Comparison of ENCODE assay signal across 9 cellular contexts in the genomic region with DNA sequence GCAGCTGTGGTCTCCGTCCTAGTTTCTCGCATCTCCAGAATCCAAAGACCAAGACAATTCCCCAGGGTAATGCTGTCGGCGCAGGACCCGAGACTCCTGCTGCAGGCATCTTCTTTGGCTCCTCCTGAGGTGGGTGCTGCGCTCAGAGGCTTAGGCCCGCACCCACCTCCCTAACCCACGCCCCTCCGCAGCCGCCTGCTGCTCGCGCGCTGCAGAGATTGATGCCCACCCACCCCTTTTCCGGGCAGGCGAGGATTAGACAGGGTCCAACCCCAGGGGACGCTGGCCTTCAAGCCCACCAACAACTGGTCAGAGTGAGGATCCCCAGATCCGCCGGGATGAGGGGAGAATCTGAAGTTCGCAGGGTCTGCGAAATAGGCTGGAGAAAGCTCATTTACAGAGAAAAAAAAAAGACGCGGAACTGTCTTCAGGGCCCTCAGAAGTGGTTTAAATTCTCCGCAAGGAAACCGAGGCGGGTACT. TPM values are rescaled to one million over a fixed set of nuclear protein-coding genes. Genes with fewer than 3 reads are reported as not detected.
A peak's percentile ranks its signal among the peaks of the same experiment; 100 is the strongest.
DNase-seq lines count a peak whose midpoint lies in the region; ATAC-seq and TF ChIP-seq lines count a peak whose summit lies in the region.
"Had no signal": no experiment of that assay in that cellular context is flagged by ENCODE, and none has a peak within 500 bp of the region (broad histone marks: within the 10 kb centered on the region; RNA-seq: fewer than 3 reads in every experiment).

No MANE protein-coding gene starts in this region.

- peaks cover 51% of the 10 kb centered on the region for H3K4me1 Mint-ChIP-seq in CD8-positive, alpha-beta T cell (ENCODE audit: low read depth)
- peaks cover 43% of the 10 kb centered on the region for H3K4me1 Mint-ChIP-seq in activated CD8-positive, alpha-beta T cell treated with anti-CD3 and anti-CD28 coated beads for 36 hours (ENCODE audit: low read depth)
- no peaks in the 10 kb centered on the region for H3K4me1 Mint-ChIP-seq in glutamatergic neuron (ENCODE audit: low read depth, unreplicated experiment)

- no peak overlapping the region for H3K27ac Mint-ChIP-seq in CD8-positive, alpha-beta T cell
- H3K27ac Mint-ChIP-seq in activated CD8-positive, alpha-beta T cell treated with anti-CD3 and anti-CD28 coated beads for 36 hours, result peak overlapping the region; percentile 74
- H3K27ac Mint-ChIP-seq in glutamatergic neuron (ENCODE audit: unreplicated experiment), result no peak overlapping the region

- no peaks in the 10 kb centered on the region for H3K36me3 ChIP-seq in CD8-positive, alpha-beta T cell (ENCODE audit: insufficient read depth, low read length)
- no peaks in the 10 kb centered on the region for H3K36me3 ChIP-seq in prostate gland

- H3K4me1 ChIP-seq in CD8-positive, alpha-beta T cell (ENCODE audit: insufficient read depth, low read length), result peaks cover 28% of the 10 kb centered on the region
- no peaks in the 10 kb centered on the region for H3K4me1 ChIP-seq in prostate gland (replicated peaks)

- TF ChIP-seq CTCF in CD8-positive, alpha-beta T cell (IDR thresholded peaks at IDR 0.05), result no peak
- no peak for TF ChIP-seq CTCF in activated CD8-positive, alpha-beta T cell treated with anti-CD3 and anti-CD28 coated beads for 36 hours (IDR thresholded peaks at IDR 0.05)
- TF ChIP-seq CTCF in glutamatergic neuron (IDR thresholded peaks at IDR 0.05; ENCODE audit: partially characterized antibody, unreplicated experiment), result no peak
- no peak for TF ChIP-seq CTCF in prostate gland (IDR thresholded peaks at IDR 0.05)

- POLR2A ChIA-PET in CD8-positive, alpha-beta T cell (lab: Charles Lee), result no interaction called here
- POLR2A ChIA-PET in activated CD8-positive, alpha-beta T cell treated with anti-CD3 and anti-CD28 coated beads for 36 hours (lab: Charles Lee), result interaction anchor here (1.4 kb wide), 1 partner anchor 28 kb away, joined by 6 read pairs; a partner anchor contains a TSS

- DNase-seq in CD8-positive, alpha-beta T cell, result no peak
- no peak for DNase-seq in activated CD8-positive, alpha-beta T cell treated with anti-CD3 and anti-CD28 coated beads for 36 hours
- DNase-seq in glutamatergic neuron (no peak), prostate gland (ENCODE audit: low spot score) (no peak), nucleus accumbens (lab: John Stamatoyannopoulos, UW) (no peak), medulla oblongata (ENCODE audit: extremely low spot score) (no peak)
- DNase-seq: NCI-H2227 treated with DMSO at 0.1 percent for 48 hours had no signal

- H3K9me3 Mint-ChIP-seq in CD8-positive, alpha-beta T cell, result peaks cover 5% of the 10 kb centered on the region
- peaks cover 7% of the 10 kb centered on the region for H3K9me3 Mint-ChIP-seq in activated CD8-positive, alpha-beta T cell treated with anti-CD3 and anti-CD28 coated beads for 36 hours
- H3K9me3 Mint-ChIP-seq in glutamatergic neuron (ENCODE audit: unreplicated experiment), result peaks cover 2% of the 10 kb centered on the region

- WGBS in prostate gland, result 31% methylated on average over 25 of the region's 25 CpGs

- H3K27me3 Mint-ChIP-seq in CD8-positive, alpha-beta T cell (ENCODE audit: low read depth), result no peaks in the 10 kb centered on the region
- H3K27me3 Mint-ChIP-seq in activated CD8-positive, alpha-beta T cell treated with anti-CD3 and anti-CD28 coated beads for 36 hours, result peaks cover 2% of the 10 kb centered on the region
- peaks cover 24% of the 10 kb centered on the region for H3K27me3 Mint-ChIP-seq in glutamatergic neuron (ENCODE audit: unreplicated experiment)

- H3K27me3 ChIP-seq in CD8-positive, alpha-beta T cell (ENCODE audit: insufficient read depth, low read length), result no peaks in the 10 kb centered on the region
- no peaks in the 10 kb centered on the region for H3K27me3 ChIP-seq in prostate gland (replicated peaks; ENCODE audit: insufficient read depth)

- TF ChIP-seq POLR2A in prostate gland (IDR thresholded peaks at IDR 0.05), result no peak

- H3K36me3 Mint-ChIP-seq in CD8-positive, alpha-beta T cell, result peaks cover 3% of the 10 kb centered on the region
- H3K36me3 Mint-ChIP-seq in activated CD8-positive, alpha-beta T cell treated with anti-CD3 and anti-CD28 coated beads for 36 hours (ENCODE audit: low read depth), result peaks cover 9% of the 10 kb centered on the region
- peaks cover 9% of the 10 kb centered on the region for H3K36me3 Mint-ChIP-seq in glutamatergic neuron (ENCODE audit: unreplicated experiment)

- no peak overlapping the region for H3K27ac ChIP-seq in CD8-positive, alpha-beta T cell (ENCODE audit: low read depth, low read length)
- H3K27ac ChIP-seq in prostate gland, result peak overlapping the region in 1 of 2 donors; percentile 30

- peak overlapping the region; percentile 51 for H3K4me3 ChIP-seq in CD8-positive, alpha-beta T cell (ENCODE audit: low read depth, low read length)
- H3K4me3 ChIP-seq in prostate gland, result peak overlapping the region; percentile 22 to 25

- intact Hi-C loops in CD8-positive, alpha-beta T cell (cut with DNase I, micrococcal nuclease), result loop anchor here in 1 of 2 experiments (2.0 kb wide), 1 partner anchor 31 kb away; no protein-coding TSS in a partner anchor
- intact Hi-C loops in activated CD8-positive, alpha-beta T cell treated with anti-CD3 and anti-CD28 coated beads for 36 hours (cut with micrococcal nuclease), result loop anchor here (10.0 kb wide), 1 partner anchor 189 kb away; a partner anchor contains a TSS
- intact Hi-C loops in prostate gland (cut with DNase I), result no loop called here

- no peaks in the 10 kb centered on the region for H3K9me3 ChIP-seq in CD8-positive, alpha-beta T cell (ENCODE audit: low read length)
- no peaks in the 10 kb centered on the region for H3K9me3 ChIP-seq in prostate gland

- no peak for ATAC-seq in CD8-positive, alpha-beta T cell
- no peak for ATAC-seq in activated CD8-positive, alpha-beta T cell treated with anti-CD3 and anti-CD28 coated beads for 36 hours
- ATAC-seq in HG02970 (IDR thresholded peaks at IDR 0.05; ENCODE audit: low FRiP score, unreplicated experiment) (no peak), HG02623 (IDR thresholded peaks at IDR 0.05; ENCODE audit: unreplicated experiment) (no peak)

- peak overlapping the region; percentile 92 for H3K4me3 Mint-ChIP-seq in CD8-positive, alpha-beta T cell
- H3K4me3 Mint-ChIP-seq in activated CD8-positive, alpha-beta T cell treated with anti-CD3 and anti-CD28 coated beads for 36 hours, result peak overlapping the region; percentile 75
- H3K4me3 Mint-ChIP-seq in glutamatergic neuron (ENCODE audit: unreplicated experiment), result peak overlapping the region; percentile 77

- CTCF ChIA-PET in CD8-positive, alpha-beta T cell (lab: Charles Lee), result no interaction called here
- CTCF ChIA-PET in activated CD8-positive, alpha-beta T cell treated with anti-CD3 and anti-CD28 coated beads for 36 hours (lab: Charles Lee), result interaction anchor here (0.6 to 1.2 kb wide), 2 partner anchors 32 to 33 kb away, joined by 3 read pairs; no protein-coding TSS in a partner anchor

RNA-seq across cellular contexts. Expression of a gene that starts 27.9 kb away (rescaled TPM):
- 10 to 100 TPM; 25.6 to 27.2 TPM for total RNA-seq in CD8-positive, alpha-beta T cell
- 100 to 1,000 TPM in 1 of 2 experiments, 10 to 100 TPM in 1; 95.8 to 106 TPM for total RNA-seq in activated CD8-positive, alpha-beta T cell treated with anti-CD3 and anti-CD28 coated beads for 36 hours
- not detected for total RNA-seq in glutamatergic neuron (ENCODE audit: unreplicated experiment)
- 1 to 10 TPM; 7.7 TPM for total RNA-seq in prostate gland
